ENCODE assay signal across 3 cellular contexts in genomic region chr3:14900881-14901873, GRCh38.
TF ChIP-seq lines count a peak whose summit lies in the region.

No MANE protein-coding gene starts in this region.

TF ChIP-seq in IMR-90, 13 proteins besides CTCF, POLR2A, EP300 and RAD21:
- no peak for TF ChIP-seq MXI1 (IDR thresholded peaks at IDR 0.05; ENCODE audit: borderline replicate concordance, low read depth, low read length)
- no peak for TF ChIP-seq CEBPB (IDR thresholded peaks at IDR 0.05; ENCODE audit: low read depth, low read length)
- TF ChIP-seq ELK1 (IDR thresholded peaks at IDR 0.05; ENCODE audit: borderline replicate concordance, low read depth, low read length): no peak
- TF ChIP-seq BHLHE40 (IDR thresholded peaks at IDR 0.05; ENCODE audit: low read depth, low read length): no peak
- no peak for TF ChIP-seq RFX5 (IDR thresholded peaks at IDR 0.05; ENCODE audit: low read depth, low read length)
- TF ChIP-seq RCOR1 (IDR thresholded peaks at IDR 0.05; ENCODE audit: insufficient replicate concordance, low read length): no peak
- TF ChIP-seq FOS (IDR thresholded peaks at IDR 0.05; ENCODE audit: low read depth, low read length): no peak
- no peak for TF ChIP-seq USF2 (IDR thresholded peaks at IDR 0.05; ENCODE audit: low read depth, low read length)
- no peak for TF ChIP-seq MAFK (IDR thresholded peaks at IDR 0.05; ENCODE audit: low read depth, low read length)
- no peak for TF ChIP-seq SMC3 (IDR thresholded peaks at IDR 0.05; ENCODE audit: low read depth, low read length)
- no peak for TF ChIP-seq NFE2L2 (IDR thresholded peaks at IDR 0.05; ENCODE audit: low read depth, low read length)
- no peak for TF ChIP-seq CHD1 (IDR thresholded peaks at IDR 0.05; ENCODE audit: low read depth, low read length)
- TF ChIP-seq MAZ (IDR thresholded peaks at IDR 0.05; ENCODE audit: borderline replicate concordance, low read depth, low read length): no peak

TF ChIP-seq in WTC11, 78 proteins besides CTCF, POLR2A, EP300 and RAD21:
- TF ChIP-seq USF1 (CRISPR knock-in tag; IDR thresholded peaks at IDR 0.05): no peak
- TF ChIP-seq SMAD3 (CRISPR knock-in tag; IDR thresholded peaks at IDR 0.05; ENCODE audit: borderline replicate concordance): no peak
- no peak for TF ChIP-seq ZBTB43 (CRISPR knock-in tag; IDR thresholded peaks at IDR 0.05)
- TF ChIP-seq NFE2L1 (CRISPR knock-in tag; IDR thresholded peaks at IDR 0.05): no peak
- no peak for TF ChIP-seq FOXK1 (CRISPR knock-in tag; IDR thresholded peaks at IDR 0.05)
- no peak for TF ChIP-seq GABPB1 (CRISPR knock-in tag; IDR thresholded peaks at IDR 0.05)
- no peak for TF ChIP-seq ZNF281 (CRISPR knock-in tag; IDR thresholded peaks at IDR 0.05)
- no peak for TF ChIP-seq IRF2 (CRISPR knock-in tag; IDR thresholded peaks at IDR 0.05; ENCODE audit: borderline replicate concordance, low read depth)
- no peak for TF ChIP-seq ZNF671 (CRISPR knock-in tag; IDR thresholded peaks at IDR 0.05)
- TF ChIP-seq ZBTB21 (CRISPR knock-in tag; IDR thresholded peaks at IDR 0.05; ENCODE audit: borderline replicate concordance): no peak
- no peak for TF ChIP-seq GTF2I (CRISPR knock-in tag; conservative IDR thresholded peaks at IDR 0.05)
- TF ChIP-seq TEAD4 (CRISPR knock-in tag; IDR thresholded peaks at IDR 0.05): no peak
- TF ChIP-seq STAT6 (CRISPR knock-in tag; conservative IDR thresholded peaks at IDR 0.05; ENCODE audit: low read depth): no peak
- TF ChIP-seq ZNF425 (CRISPR knock-in tag; conservative IDR thresholded peaks at IDR 0.05): no peak

TF ChIP-seq in HepG2, 621 proteins besides CTCF, POLR2A, EP300 and RAD21:
- 0 out of 2 replicates have a peak, but pooled peaks have one; percentile 17 for TF ChIP-seq SAP130 (CRISPR knock-in tag; IDR thresholded peaks at IDR 0.05; ENCODE audit: low read depth)
- 0 out of 2 replicates have a peak, but pooled peaks have one; percentile 8 for TF ChIP-seq FOXA3 (CRISPR knock-in tag; IDR thresholded peaks at IDR 0.05)
- no peak for TF ChIP-seq RNF219 (CRISPR knock-in tag; IDR thresholded peaks at IDR 0.05)
- no peak for TF ChIP-seq PITX1 (CRISPR knock-in tag; IDR thresholded peaks at IDR 0.05)
- 0 out of 2 replicates have a peak, but pooled peaks have one; percentile 20 for TF ChIP-seq UBTF (CRISPR knock-in tag; IDR thresholded peaks at IDR 0.05)
- 0 out of 2 replicates have a peak, but pooled peaks have one; percentile 22 for TF ChIP-seq MAX (IDR thresholded peaks at IDR 0.05)
- TF ChIP-seq ZBTB46 (CRISPR knock-in tag; IDR thresholded peaks at IDR 0.05; ENCODE audit: borderline replicate concordance): no peak
- TF ChIP-seq ZNF564 (CRISPR knock-in tag; IDR thresholded peaks at IDR 0.05): no peak
